In the genomic region with DNA sequence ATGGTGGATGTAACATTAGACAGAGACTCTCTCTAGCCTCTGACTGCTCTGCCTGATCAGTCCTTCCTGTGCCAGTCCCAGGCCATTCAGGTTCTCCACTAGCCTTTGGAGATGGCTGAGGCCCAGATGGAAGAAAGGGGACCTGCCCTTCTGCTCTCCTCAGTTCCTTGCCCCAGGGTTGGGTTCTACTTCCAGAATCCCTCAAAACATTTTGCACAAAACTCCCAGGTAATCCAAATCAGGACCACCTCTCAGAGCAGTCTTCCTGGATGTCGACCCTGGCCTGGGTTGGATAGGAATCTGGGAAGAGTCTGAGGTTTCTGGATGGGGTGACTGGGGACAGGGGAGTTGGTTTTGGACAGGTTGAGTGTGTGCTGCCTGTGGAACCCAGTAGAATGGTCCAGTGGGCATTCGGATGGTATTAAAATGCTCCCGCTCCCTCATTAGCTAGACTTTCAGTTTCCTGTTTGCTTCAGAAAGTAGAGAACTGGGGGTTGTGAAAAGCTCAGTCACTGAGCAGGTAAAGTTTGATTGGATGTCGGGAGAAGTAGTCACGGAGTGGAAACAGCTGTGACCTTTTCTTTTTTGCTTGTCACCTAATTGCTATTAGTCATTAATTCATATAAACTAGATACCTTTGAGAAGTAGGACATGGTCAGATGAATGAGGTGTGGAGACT, we compare ENCODE assay signal across 25 cellular contexts. TPM values are rescaled to one million over a fixed set of nuclear protein-coding genes. Genes with fewer than 3 reads are reported as not detected.
"Had no signal": no experiment of that assay in that cellular context is flagged by ENCODE, and none has a peak within 500 bp of the region (broad histone marks: within the 10 kb centered on the region; RNA-seq: fewer than 3 reads in every experiment).

No MANE protein-coding gene starts in this region.

- H3K9me3 ChIP-seq: ovary, right atrium auricular region, sigmoid colon, stomach, thoracic aorta, transverse colon had no signal

- H3K9me3 Mint-ChIP-seq: endodermal cell; natural killer cell treated with Interleukin-12 subunit alpha and Interleukin-12 subunit beta and Interleukin-15 and Interleukin-18, amount 100 ng/mL, for 72 hours had no signal

- H3K36me3 ChIP-seq: ovary, right atrium auricular region, sigmoid colon, stomach, thoracic aorta, transverse colon had no signal

- H3K27me3 ChIP-seq: ovary, right atrium auricular region, sigmoid colon, transverse colon had no signal

- H3K4me3 Mint-ChIP-seq: endodermal cell; natural killer cell treated with Interleukin-12 subunit alpha and Interleukin-12 subunit beta and Interleukin-15 and Interleukin-18, amount 100 ng/mL, for 72 hours had no signal

- ATAC-seq: left colon, left ventricle myocardium superior had no signal

- H3K4me1 ChIP-seq: right atrium auricular region, sigmoid colon, stomach, transverse colon had no signal

- H3K4me1 Mint-ChIP-seq: endodermal cell had no signal

- DNase-seq: effector CD4-positive, alpha-beta T cell; endodermal cell; erythroblast; foreskin melanocyte; hippocampal formation; left colon; left ventricle myocardium superior; mesenchymal stem cell; midbrain; ovary; sigmoid colon; stimulated activated CD4-positive, alpha-beta T cell treated with anti-CD3 and anti-CD28 coated beads, Interleukin-2, amount 100 ng/mL, for 24 hours; stimulated activated CD4-positive, alpha-beta T cell treated with anti-CD3 and anti-CD28 coated beads, Interleukin-4, amount 100 ng/mL, for 4 hours; stimulated activated naive CD4-positive, alpha-beta T cell; stomach; substantia nigra; transverse colon had no signal

- H3K4me3 ChIP-seq: coronary artery, lung, ovary, right atrium auricular region, sigmoid colon, skin epidermis, stomach, thoracic aorta, transverse colon had no signal

- H3K27ac Mint-ChIP-seq: endodermal cell; natural killer cell treated with Interleukin-12 subunit alpha and Interleukin-12 subunit beta and Interleukin-15 and Interleukin-18, amount 100 ng/mL, for 72 hours had no signal

- H3K36me3 Mint-ChIP-seq: natural killer cell treated with Interleukin-12 subunit alpha and Interleukin-12 subunit beta and Interleukin-15 and Interleukin-18, amount 100 ng/mL, for 72 hours had no signal

- H3K27ac ChIP-seq: coronary artery, ovary, right atrium auricular region, sigmoid colon, skin epidermis, stomach, thoracic aorta, transverse colon had no signal

RNA-seq across cellular contexts. Expression of a gene that starts 37.9 kb away (rescaled TPM):
- total RNA-seq: endothelial cell of umbilical vein; left ventricle myocardium superior; natural killer cell treated with Interleukin-12 subunit alpha and Interleukin-12 subunit beta and Interleukin-15 and Interleukin-18, amount 100 ng/mL, for 72 hours; posterior vena cava; thoracic aorta had no signal
- polyA plus RNA-seq: endothelial cell of umbilical vein, lung had no signal
